ENCODE assay signal across 8 cellular contexts in the genomic region with DNA sequence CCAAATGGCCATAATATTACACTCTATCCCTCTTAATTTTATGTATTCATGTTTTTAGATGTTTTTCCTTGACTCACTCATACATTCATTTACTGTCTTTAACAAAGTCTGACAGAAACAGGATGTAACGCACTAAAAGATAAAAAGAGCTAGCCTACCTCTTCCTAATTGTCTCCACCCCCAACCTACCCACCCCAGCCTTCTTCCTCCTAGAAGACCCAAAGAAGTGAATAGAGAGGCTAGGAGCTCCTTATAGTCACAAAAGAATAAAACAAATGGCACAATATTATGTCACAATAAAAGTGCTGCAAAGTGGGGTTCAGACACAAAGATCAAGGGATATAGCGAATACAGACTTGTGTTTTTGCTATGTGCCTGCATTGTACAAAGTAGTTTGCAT. TPM values are rescaled to one million over a fixed set of nuclear protein-coding genes. Genes with fewer than 3 reads are reported as not detected.
DNase-seq lines count a peak whose midpoint lies in the region; ATAC-seq, FAIRE-seq and TF ChIP-seq lines count a peak whose summit lies in the region.

No MANE protein-coding gene starts in this region.

- H3K9me3 Mint-ChIP-seq in IgD-negative memory B cell = no peaks in the 10 kb centered on the region
- no peaks in the 10 kb centered on the region for H3K9me3 Mint-ChIP-seq in MCF 10A (ENCODE audit: unreplicated experiment)

- TF ChIP-seq POLR2A in A549 (IDR thresholded peaks at IDR 0.05; ENCODE audit: low read length) = no peak

- peaks cover 2% of the 10 kb centered on the region for H3K36me3 Mint-ChIP-seq in IgD-negative memory B cell
- H3K36me3 Mint-ChIP-seq in MCF 10A (ENCODE audit: insufficient read depth, unreplicated experiment) = peaks cover 41% of the 10 kb centered on the region

- CTCF ChIA-PET in A549 (lab: Yijun Ruan, JAX) = interaction anchor here (0.5 to 3.8 kb wide), 3 partner anchors 84 to 185 kb away, joined by 3 to 21 read pairs (median 3); no protein-coding TSS in a partner anchor
- CTCF ChIA-PET in MCF 10A (lab: Yijun Ruan, JAX) = interaction anchor here (0.6 to 0.9 kb wide), 4 partner anchors 184 to 467 kb away, joined by 3 to 4 read pairs (median 4); no protein-coding TSS in a partner anchor

- H3K27ac Mint-ChIP-seq in IgD-negative memory B cell (peak overlapping the region in 2 of 3 donors; percentile 90 to 99), MCF 10A (ENCODE audit: low read depth, unreplicated experiment) (peak overlapping the region; percentile 98)

- H3K4me1 Mint-ChIP-seq in IgD-negative memory B cell (peaks cover 16 to 23% (median 18%) of the 10 kb centered on the region in 3 donors), MCF 10A (ENCODE audit: insufficient read depth, unreplicated experiment) (peaks cover 26% of the 10 kb centered on the region)

- H3K9me3 ChIP-seq in A549 (no peaks in the 10 kb centered on the region), mucosa of descending colon (no peaks in the 10 kb centered on the region)

- H3K4me3 ChIP-seq in A549 (peak overlapping the region; percentile 60), mucosa of descending colon (peak overlapping the region; percentile 45)

- no peak for FAIRE-seq in A549 (lab: Jason Lieb, UNC)

- H3K4me3 Mint-ChIP-seq in IgD-negative memory B cell = peak overlapping the region; percentile 96 to 100 (median 99)
- peak overlapping the region; percentile 97 for H3K4me3 Mint-ChIP-seq in MCF 10A (ENCODE audit: unreplicated experiment)

- no peaks in the 10 kb centered on the region for H3K27me3 Mint-ChIP-seq in IgD-negative memory B cell
- H3K27me3 Mint-ChIP-seq in MCF 10A (ENCODE audit: insufficient read depth, unreplicated experiment) = no peaks in the 10 kb centered on the region

- POLR2A ChIA-PET in A549 (lab: Yijun Ruan, JAX) = interaction anchor here (2.2 kb wide), 1 partner anchor 346 kb away, joined by 10 read pairs; a partner anchor contains a TSS
- POLR2A ChIA-PET in MCF 10A (lab: Yijun Ruan, JAX) = interaction anchor here (0.8 to 5.0 kb wide), 13 partner anchors 9 to 346 kb away, joined by 3 to 64 read pairs (median 12); a partner anchor contains a TSS

- WGBS in A549 (ENCODE audit: missing lambda C conversion rate) = 37% methylated on average over 2 of the region's 2 CpGs

- H3K4me2 ChIP-seq in A549 = peak overlapping the region; percentile 92

- H3K36me3 ChIP-seq in mucosa of descending colon (ENCODE audit: low read depth) = peaks cover 2% of the 10 kb centered on the region

- intact Hi-C loops in MCF 10A (cut with micrococcal nuclease) = no loop called here
- intact Hi-C loops in mucosa of descending colon (cut with DNase I, micrococcal nuclease) = no loop called here

- DNase-seq in A549 (ENCODE audit: low read depth in 1 of 2, low spot score in 1 of 2) = no peak
- DNase-seq in MCF 10A (ENCODE audit: unreplicated experiment) = no peak
- no peak for DNase-seq in mucosa of descending colon
- no peak for DNase-seq in SHP77 treated with DMSO at 0.1 percent for 48 hours (lab: John Stamatoyannopoulos, UW)
- DNase-seq in effector CD8-positive, alpha-beta T cell (lab: John Stamatoyannopoulos, UW) = no peak
- no peak for DNase-seq in pons (ENCODE audit: low spot score)

- TF ChIP-seq CTCF in A549 (IDR thresholded peaks at IDR 0.05) = no peak
- no peak for TF ChIP-seq CTCF in MCF 10A (IDR thresholded peaks at IDR 0.05; ENCODE audit: unreplicated experiment)
- TF ChIP-seq CTCF in mucosa of descending colon (IDR thresholded peaks at IDR 0.05) = no peak

- no peak for TF ChIP-seq EP300 in A549 (IDR thresholded peaks at IDR 0.05)

- peaks cover 17% of the 10 kb centered on the region for H3K4me1 ChIP-seq in A549
- peaks cover 9% of the 10 kb centered on the region for H3K4me1 ChIP-seq in mucosa of descending colon (ENCODE audit: low read depth)

- TF ChIP-seq RAD21 in A549 (conservative IDR thresholded peaks at IDR 0.05 in 1 of 2, IDR thresholded peaks at IDR 0.05 in 1 of 2) = no peak

- BruUV-seq in MCF 10A (replicated peaks; lab: Mats Ljungman, UMichigan) = no TSS peak

- no peak for ATAC-seq in A549
- ATAC-seq in mucosa of descending colon = no peak
- no peak for ATAC-seq in HG03571 (IDR thresholded peaks at IDR 0.05; ENCODE audit: unreplicated experiment)

- H3K27ac ChIP-seq in A549 = peak overlapping the region; percentile 98 to 99

TF ChIP-seq in A549, 52 proteins besides CTCF, POLR2A, EP300 and RAD21:
- TF ChIP-seq ESRRA (IDR thresholded peaks at IDR 0.05; ENCODE audit: borderline replicate concordance, low read length) (no peak), BHLHE40 (IDR thresholded peaks at IDR 0.05; ENCODE audit: low read depth, low read length) (no peak), GATA3 (IDR thresholded peaks at IDR 0.05; ENCODE audit: borderline replicate concordance) (no peak), CHD2 (IDR thresholded peaks at IDR 0.05; ENCODE audit: low read length, partially characterized antibody) (no peak), HDAC2 (IDR thresholded peaks at IDR 0.05) (no peak), ZNF302 (CRISPR knock-in tag; IDR thresholded peaks at IDR 0.05) (no peak), HEYL (CRISPR knock-in tag; IDR thresholded peaks at IDR 0.05) (no peak), MAZ (IDR thresholded peaks at IDR 0.05; ENCODE audit: borderline replicate concordance, low read depth, low read length) (no peak), NFE2L2 (conservative IDR thresholded peaks at IDR 0.05; ENCODE audit: low read length) (no peak), RCOR1 (IDR thresholded peaks at IDR 0.05; ENCODE audit: low read depth, low read length) (no peak), HOXA7 (CRISPR knock-in tag; IDR thresholded peaks at IDR 0.05) (no peak)
- TF ChIP-seq, protein P1, sequence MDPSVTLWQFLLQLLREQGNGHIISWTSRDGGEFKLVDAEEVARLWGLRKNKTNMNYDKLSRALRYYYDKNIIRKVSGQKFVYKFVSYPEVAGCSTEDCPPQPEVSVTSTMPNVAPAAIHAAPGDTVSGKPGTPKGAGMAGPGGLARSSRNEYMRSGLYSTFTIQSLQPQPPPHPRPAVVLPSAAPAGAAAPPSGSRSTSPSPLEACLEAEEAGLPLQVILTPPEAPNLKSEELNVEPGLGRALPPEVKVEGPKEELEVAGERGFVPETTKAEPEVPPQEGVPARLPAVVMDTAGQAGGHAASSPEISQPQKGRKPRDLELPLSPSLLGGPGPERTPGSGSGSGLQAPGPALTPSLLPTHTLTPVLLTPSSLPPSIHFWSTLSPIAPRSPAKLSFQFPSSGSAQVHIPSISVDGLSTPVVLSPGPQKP (IDR thresholded peaks at IDR 0.05; ENCODE audit: low read depth, low read length) = no peak
- TF ChIP-seq, protein P2, sequence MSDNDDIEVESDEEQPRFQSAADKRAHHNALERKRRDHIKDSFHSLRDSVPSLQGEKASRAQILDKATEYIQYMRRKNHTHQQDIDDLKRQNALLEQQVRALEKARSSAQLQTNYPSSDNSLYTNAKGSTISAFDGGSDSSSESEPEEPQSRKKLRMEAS (IDR thresholded peaks at IDR 0.05) = no peak
- TF ChIP-seq, protein P3, sequence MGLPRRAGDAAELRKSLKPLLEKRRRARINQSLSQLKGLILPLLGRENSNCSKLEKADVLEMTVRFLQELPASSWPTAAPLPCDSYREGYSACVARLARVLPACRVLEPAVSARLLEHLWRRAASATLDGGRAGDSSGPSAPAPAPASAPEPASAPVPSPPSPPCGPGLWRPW (IDR thresholded peaks at IDR 0.05) = no peak

RNA-seq across cellular contexts. Expression of a gene that starts 0.7 kb away (rescaled TPM):
- polyA plus RNA-seq in A549 (2011; rRNA removed) (30.2 and 47.2 TPM in 2 replicates), A549 (2017; fragmentation: RNase III; extraction: RNeasy Plus Mini Kit Qiagen cat#74134 plus additional on column Dnase treatment) (24.4 to 28.5 TPM (median 26.7 TPM) in 3 replicates), IgD-negative memory B cell (36.7 TPM)
- polyA plus RNA-seq in A549 (2012; cell fraction: cytosol; rRNA removed) = 6.5 and 6.7 TPM in 2 replicates
- polyA plus RNA-seq in A549 (2012; cell fraction: nucleus; rRNA removed) = 6.6 and 8.4 TPM in 2 replicates
- polyA minus RNA-seq in A549 (2011; rRNA and poly(A)+ RNA removed) = 21.4 and 27.7 TPM in 2 replicates
- total RNA-seq in MCF 10A (2022) (38.7 and 41.8 TPM in 2 replicates), mucosa of descending colon (10 to 100 TPM; 25.6 to 31.1 (median 25.8) TPM)

RNA-seq across cellular contexts. Expression of a gene that starts 1.3 kb away (rescaled TPM):
- polyA plus RNA-seq in A549 (2011; rRNA removed) (13.4 and 15.5 TPM in 2 replicates), A549 (2017; fragmentation: RNase III; extraction: RNeasy Plus Mini Kit Qiagen cat#74134 plus additional on column Dnase treatment) (5.5 to 7.2 TPM (median 7.2 TPM) in 3 replicates), IgD-negative memory B cell (1.9 TPM)
- polyA plus RNA-seq in A549 (2012; cell fraction: cytosol; rRNA removed) = 2.8 and 3.4 TPM in 2 replicates
- polyA plus RNA-seq in A549 (2012; cell fraction: nucleus; rRNA removed) = 3.5 and 3.9 TPM in 2 replicates
- polyA minus RNA-seq in A549 (2011; rRNA and poly(A)+ RNA removed) = 2.9 and 3.8 TPM in 2 replicates
- total RNA-seq in MCF 10A (2022) (1.5 and 4.2 TPM in 2 replicates), mucosa of descending colon (1 to 10 TPM; 2.0 to 4.9 (median 3.3) TPM)

RNA-seq across cellular contexts. Expression of a gene that starts 31.0 kb away (rescaled TPM):
- polyA plus RNA-seq in A549 (2011; rRNA removed) (244 and 328 TPM in 2 replicates), A549 (2017; fragmentation: RNase III; extraction: RNeasy Plus Mini Kit Qiagen cat#74134 plus additional on column Dnase treatment) (120 to 133 TPM (median 121 TPM) in 3 replicates), IgD-negative memory B cell (48.2 TPM)
- 43.6 and 46.2 TPM in 2 replicates for polyA plus RNA-seq in A549 (2012; cell fraction: cytosol; rRNA removed)
- polyA plus RNA-seq in A549 (2012; cell fraction: nucleus; rRNA removed) = 37.9 and 80.8 TPM in 2 replicates
- polyA minus RNA-seq in A549 (2011; rRNA and poly(A)+ RNA removed) = 283 and 306 TPM in 2 replicates
- total RNA-seq in MCF 10A (2022) (390 and 403 TPM in 2 replicates), mucosa of descending colon (10 to 100 TPM; 46.0 to 57.9 (median 57.8) TPM)
